8 cellular contexts compared by ENCODE assay signal in the genomic region with DNA sequence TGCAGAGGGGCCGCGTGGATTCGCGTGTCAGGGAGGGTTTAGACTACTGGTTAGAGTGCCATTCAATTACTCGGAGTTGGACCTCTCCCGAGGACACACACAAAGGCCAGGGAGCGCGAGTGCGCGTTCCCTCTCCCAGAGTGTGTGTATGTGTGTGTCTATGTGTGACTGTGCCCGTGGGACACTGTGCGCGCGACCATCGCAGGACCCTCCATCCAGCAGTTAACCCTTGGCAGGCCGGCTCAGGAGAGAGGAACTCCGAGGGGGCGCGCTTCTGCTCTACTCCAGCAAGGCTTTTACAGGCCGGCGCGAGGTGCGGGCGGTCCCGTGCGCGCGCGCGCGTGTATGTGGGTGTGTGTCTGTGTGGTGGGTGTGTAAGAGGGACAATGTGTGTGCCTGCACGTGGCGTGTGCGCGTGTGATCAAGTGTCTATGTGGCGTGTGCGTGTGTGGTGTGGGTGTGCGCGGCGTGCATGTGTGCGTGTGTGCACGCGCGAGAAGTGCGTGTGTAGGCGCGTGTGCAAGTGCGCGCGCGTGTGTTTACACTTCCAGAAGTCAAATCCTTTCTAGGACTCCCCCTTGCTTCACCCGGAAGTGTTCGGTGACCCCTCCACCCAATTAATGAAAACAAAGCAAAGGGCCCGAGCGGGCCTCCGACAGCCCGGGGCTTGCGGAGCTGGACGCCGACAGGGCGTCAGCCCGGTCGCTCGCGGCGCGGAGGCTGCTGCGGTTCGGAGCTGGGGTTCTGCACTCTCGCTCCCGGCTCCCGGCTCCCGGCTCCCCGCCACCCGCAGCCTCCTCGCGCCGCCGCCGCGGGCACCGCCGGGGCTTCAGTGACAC.
DNase-seq lines count a peak whose midpoint lies in the region; ATAC-seq and TF ChIP-seq lines count a peak whose summit lies in the region.

No MANE protein-coding gene starts in this region.

- H3K4me1 ChIP-seq in SJSA1 (replicated peaks) (peaks cover 10% of the 10 kb centered on the region), mucosa of descending colon (ENCODE audit: low read depth) (peaks cover 8% of the 10 kb centered on the region), urinary bladder (ENCODE audit: insufficient read depth) (no peaks in the 10 kb centered on the region)

- H3K4me3 ChIP-seq in GM06990 (replicated peaks; ENCODE audit: low read depth, low read length) (peak overlapping the region; percentile 70), SJSA1 (peak overlapping the region; percentile 43), mucosa of descending colon (no peak overlapping the region), urinary bladder (ENCODE audit: low read depth, low read length) (peak overlapping the region; percentile 55)

- peak; percentile 51 for DNase-seq in GM06990 (ENCODE audit: extremely low read depth, insufficient read length)
- DNase-seq in SJSA1 (ENCODE audit: low read depth in 1 of 2, low spot score in 2 of 2), result no peak
- DNase-seq in epidermal melanocyte (ENCODE audit: insufficient read length, low spot score), result peak; percentile 55
- peak in 2 of 3 donors; percentile 16 to 51 for DNase-seq in mucosa of descending colon
- DNase-seq in middle frontal gyrus (ENCODE audit: extremely low spot score, low spot score), result no peak
- no peak for DNase-seq in AML-193 (lab: John Stamatoyannopoulos, UW)

- H3K27me3 ChIP-seq in GM06990 (replicated peaks; ENCODE audit: control insufficient read depth, insufficient read depth, low read length) (no peaks in the 10 kb centered on the region), SJSA1 (replicated peaks) (no peaks in the 10 kb centered on the region)

- ATAC-seq in mucosa of descending colon (peak; percentile 26), HG03097 (IDR thresholded peaks at IDR 0.05; ENCODE audit: low FRiP score, unreplicated experiment) (no peak)

- WGBS in urinary bladder, result 6% methylated on average over 83 of the region's 83 CpGs

- TF ChIP-seq CTCF in GM06990 (IDR thresholded peaks at IDR 0.05; ENCODE audit: insufficient read depth, low read length, poor library complexity, severe bottlenecking) (no peak), mucosa of descending colon (IDR thresholded peaks at IDR 0.05) (no peak)

- H3K9me3 ChIP-seq in SJSA1 (replicated peaks) (peaks cover 3% of the 10 kb centered on the region; the same call in 1 of the 2 replicates), mucosa of descending colon (no peaks in the 10 kb centered on the region)

- intact Hi-C loops in mucosa of descending colon (cut with DNase I, micrococcal nuclease), result no loop called here

- no peaks in the 10 kb centered on the region for H3K36me3 ChIP-seq in GM06990 (ENCODE audit: control insufficient read depth, insufficient read depth, low read length)
- H3K36me3 ChIP-seq in SJSA1, result no peaks in the 10 kb centered on the region
- no peaks in the 10 kb centered on the region for H3K36me3 ChIP-seq in mucosa of descending colon (ENCODE audit: low read depth)
- no peaks in the 10 kb centered on the region for H3K36me3 ChIP-seq in urinary bladder (ENCODE audit: insufficient read depth)

- H3K27ac ChIP-seq in SJSA1 (no peak overlapping the region), urinary bladder (ENCODE audit: low read depth) (no peak overlapping the region)

Comparison
In these comparisons a context has a peak if more than half of its experiments do, and no peak if none do; other contexts are left out.
1. DNase-seq: peak in GM06990 (single experiment), epidermal melanocyte (single experiment) and mucosa of descending colon (2 of 3); none in SJSA1 (0 of 2), middle frontal gyrus (single experiment) and AML-193 (0 of 2).